ENCODE assay signal across 8 cellular contexts in the genomic region with DNA sequence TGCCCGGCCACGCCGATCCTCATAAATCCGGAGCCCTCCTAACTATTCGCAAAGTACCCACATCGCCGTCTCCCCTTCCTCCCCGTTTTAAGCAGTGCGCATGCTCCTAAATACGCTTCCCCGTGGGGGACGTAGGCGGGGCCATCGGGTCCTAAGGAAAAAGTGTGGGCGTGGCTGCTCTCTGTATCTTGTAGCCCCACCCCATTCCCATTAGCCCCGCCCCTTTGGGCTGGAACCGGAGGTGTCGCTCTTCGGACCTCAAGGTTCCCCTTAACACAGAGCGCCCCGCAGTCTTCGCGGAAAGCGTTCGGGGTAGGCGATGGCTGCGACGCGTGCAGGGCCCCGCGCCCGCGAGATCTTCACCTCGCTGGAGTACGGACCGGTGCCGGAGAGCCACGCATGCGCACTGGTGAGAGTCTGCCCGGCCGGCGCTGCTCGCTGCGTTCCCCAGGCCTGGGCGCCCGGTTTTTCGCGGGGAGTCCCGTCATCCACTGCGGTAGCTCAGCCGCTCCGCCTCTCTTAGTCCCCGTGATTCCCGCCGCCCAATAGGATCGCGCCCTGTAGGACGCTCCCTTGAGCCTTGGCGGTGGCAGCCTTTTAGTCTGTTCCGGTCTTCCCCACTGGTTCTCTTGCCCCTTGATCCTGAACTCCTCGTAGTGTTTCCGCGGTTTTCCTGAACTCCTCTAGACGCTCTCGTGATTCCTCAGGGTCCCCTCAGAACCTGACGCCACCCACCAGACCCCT. TPM values are rescaled to one million over a fixed set of nuclear protein-coding genes. Genes with fewer than 3 reads are reported as not detected.
A peak's percentile ranks its signal among the peaks of the same experiment; 100 is the strongest.
DNase-seq lines count a peak whose midpoint lies in the region; ATAC-seq and TF ChIP-seq lines count a peak whose summit lies in the region.

A gene (plus strand): TSS at position 213 of the 744 bp plus-strand sequence. CDS start 107 bp downstream, at position 320.

- H3K9ac ChIP-seq in BLaER1 treated with 17β-estradiol and CSF1 and Interleukin-3, amounts not matched to agents 10 nM and 100 nM, result peak within 1 kb of the TSS; percentile 89 to 98 (median 96)

- peak within 1 kb of the TSS; percentile 71 to 96 (median 82) for H3K4me3 ChIP-seq in BLaER1 treated with 17β-estradiol and CSF1 and Interleukin-3, amounts not matched to agents 10 nM and 100 nM
- peak within 1 kb of the TSS; percentile 51 to 79 for H3K4me3 ChIP-seq in left lung

- H3K9me3 ChIP-seq in BLaER1 treated with 17β-estradiol and CSF1 and Interleukin-3, amounts not matched to agents 10 nM and 100 nM (replicated peaks in 1 of 11), result no peaks in the 10 kb centered on the region
- no peaks in the 10 kb centered on the region for H3K9me3 ChIP-seq in left lung

- intact Hi-C loops in left lung (cut with DNase I), result no loop called here

- peaks cover 0 to 8% (median 0%) of the 10 kb centered on the region in 11 experiments; a peak in 4 of 22 replicates for H4K20me1 ChIP-seq in BLaER1 treated with 17β-estradiol and CSF1 and Interleukin-3, amounts not matched to agents 10 nM and 100 nM

- TF ChIP-seq CTCF in left lung (IDR thresholded peaks at IDR 0.05), result no peak

- H3K27ac ChIP-seq in BLaER1 treated with 17β-estradiol and CSF1 and Interleukin-3, amounts not matched to agents 10 nM and 100 nM, result peak within 1 kb of the TSS; percentile 96 to 99 (median 98)
- peak within 1 kb of the TSS; percentile 91 to 98 for H3K27ac ChIP-seq in left lung

- peak within 1 kb of the TSS; percentile 83 to 97 (median 92) for H3K4me2 ChIP-seq in BLaER1 treated with 17β-estradiol and CSF1 and Interleukin-3, amounts not matched to agents 10 nM and 100 nM

- H3K36me3 ChIP-seq in BLaER1 treated with 17β-estradiol and CSF1 and Interleukin-3, amounts not matched to agents 10 nM and 100 nM, result peaks cover 13 to 52% (median 30%) of the 10 kb centered on the region in 11 experiments; a peak in 20 of 22 replicates
- peaks cover 0 to 13% of the 10 kb centered on the region in 2 donors for H3K36me3 ChIP-seq in left lung

- DNase-seq in NCI-H748 (lab: John Stamatoyannopoulos, UW; ENCODE audit: unreplicated experiment), result peak; percentile 99
- DNase-seq in activated CD4-positive, alpha-beta T cell treated with anti-CD3 and anti-CD28 coated beads, Interleukin-2, amount 50 U/mL, for 1 hour, result peak; percentile 97
- DNase-seq in dedifferentiated amniotic fluid mesenchymal stem cell (ENCODE audit: extremely low spot score), result peak; percentile 99
- DNase-seq in left lung, result peak; percentile 99 to 100
- DNase-seq in stimulated activated CD4-positive, alpha-beta T cell treated with anti-CD3 and anti-CD28 coated beads, Interleukin-2, amount 100 ng/mL, for 48 hours, result peak; percentile 94 to 97

- no peaks in the 10 kb centered on the region for H3K27me3 ChIP-seq in BLaER1 treated with 17β-estradiol and CSF1 and Interleukin-3, amounts not matched to agents 10 nM and 100 nM
- no peaks in the 10 kb centered on the region for H3K27me3 ChIP-seq in left lung

- ATAC-seq in GM19351 (IDR thresholded peaks at IDR 0.05; ENCODE audit: unreplicated experiment), result peak; percentile 83
- ATAC-seq in HG03521 (IDR thresholded peaks at IDR 0.05; ENCODE audit: unreplicated experiment), result peak; percentile 81
- ATAC-seq in left lung, result peak; percentile 92

- H3K4me1 ChIP-seq in BLaER1 treated with 17β-estradiol and CSF1 and Interleukin-3, amounts not matched to agents 10 nM and 100 nM, result peaks cover 58 to 80% (median 68%) of the 10 kb centered on the region in 10 experiments
- peaks cover 0 to 36% of the 10 kb centered on the region in 2 donors for H3K4me1 ChIP-seq in left lung

RNA-seq across cellular contexts. Expression of the gene that starts here (rescaled TPM):
- total RNA-seq in left lung, result 10 to 100 TPM; 29.3 to 54.2 TPM

Comparison
In these comparisons a context has a peak if more than half of its experiments do, and no peak if none do; other contexts are left out.
1. Peak in every context shown above with its lines: DNase-seq, ATAC-seq, H3K4me3 ChIP-seq and H3K27ac ChIP-seq.